3 cellular contexts compared by ENCODE assay signal in the genomic region with DNA sequence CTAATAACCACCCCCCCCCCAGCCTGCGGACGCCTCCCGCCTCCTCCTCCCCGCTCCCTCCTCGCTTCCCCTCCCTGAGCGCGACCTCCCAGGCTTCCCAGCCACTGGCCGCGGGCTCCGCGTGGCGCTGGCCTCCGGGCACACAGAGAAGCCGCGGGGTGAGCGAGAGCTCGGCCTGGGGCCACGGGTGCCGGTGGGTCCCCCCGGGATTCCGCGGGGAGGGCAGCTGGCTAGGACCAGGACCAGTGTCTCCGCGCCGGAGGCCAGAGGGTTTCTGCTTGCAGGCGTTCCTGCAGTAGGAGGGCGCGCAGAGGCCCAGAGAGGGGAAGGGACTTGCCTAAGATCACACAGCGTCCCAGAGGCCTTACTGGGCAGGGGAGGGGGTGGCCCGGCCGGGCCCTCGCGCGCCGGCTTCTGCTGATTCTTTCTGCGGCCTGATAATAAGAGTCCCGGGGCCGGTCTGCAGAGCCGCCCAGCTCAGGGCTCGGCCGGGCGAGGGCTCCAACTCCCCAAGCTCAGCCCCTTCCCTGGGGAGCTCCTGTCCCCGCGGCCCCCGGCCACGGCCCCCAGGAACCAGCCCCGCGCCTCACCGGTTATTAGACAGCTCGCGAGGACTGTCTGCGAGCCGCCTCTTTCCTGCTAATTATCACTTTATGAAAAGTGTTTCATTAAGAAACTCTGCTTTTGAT.
TF ChIP-seq lines count a peak whose summit lies in the region.

No MANE protein-coding gene starts in this region.

TF ChIP-seq in SK-N-SH, 30 proteins besides CTCF, POLR2A, EP300 and RAD21:
- TF ChIP-seq, protein P1, sequence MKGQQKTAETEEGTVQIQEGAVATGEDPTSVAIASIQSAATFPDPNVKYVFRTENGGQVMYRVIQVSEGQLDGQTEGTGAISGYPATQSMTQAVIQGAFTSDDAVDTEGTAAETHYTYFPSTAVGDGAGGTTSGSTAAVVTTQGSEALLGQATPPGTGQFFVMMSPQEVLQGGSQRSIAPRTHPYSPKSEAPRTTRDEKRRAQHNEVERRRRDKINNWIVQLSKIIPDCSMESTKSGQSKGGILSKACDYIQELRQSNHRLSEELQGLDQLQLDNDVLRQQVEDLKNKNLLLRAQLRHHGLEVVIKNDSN (IDR thresholded peaks at IDR 0.05; ENCODE audit: borderline replicate concordance, low read depth): no peak
- TF ChIP-seq EZH2phosphoT487 (IDR thresholded peaks at IDR 0.05; ENCODE audit: borderline replicate concordance, low read depth): peak; percentile 90
TF ChIP-seq in SK-N-SH: peak in this region for 1.

TF ChIP-seq in SK-N-SH treated with all-trans-retinoic acid at 6 μM for 48 hours, 23 proteins besides CTCF, POLR2A, EP300 and RAD21:
- no peak for TF ChIP-seq ISL1 (CRISPR knock-in tag; IDR thresholded peaks at IDR 0.05)
- no peak for TF ChIP-seq ESRRG (CRISPR knock-in tag; IDR thresholded peaks at IDR 0.05)
- TF ChIP-seq PPARA (CRISPR knock-in tag; IDR thresholded peaks at IDR 0.05; ENCODE audit: borderline replicate concordance): no peak
- TF ChIP-seq, protein P2, sequence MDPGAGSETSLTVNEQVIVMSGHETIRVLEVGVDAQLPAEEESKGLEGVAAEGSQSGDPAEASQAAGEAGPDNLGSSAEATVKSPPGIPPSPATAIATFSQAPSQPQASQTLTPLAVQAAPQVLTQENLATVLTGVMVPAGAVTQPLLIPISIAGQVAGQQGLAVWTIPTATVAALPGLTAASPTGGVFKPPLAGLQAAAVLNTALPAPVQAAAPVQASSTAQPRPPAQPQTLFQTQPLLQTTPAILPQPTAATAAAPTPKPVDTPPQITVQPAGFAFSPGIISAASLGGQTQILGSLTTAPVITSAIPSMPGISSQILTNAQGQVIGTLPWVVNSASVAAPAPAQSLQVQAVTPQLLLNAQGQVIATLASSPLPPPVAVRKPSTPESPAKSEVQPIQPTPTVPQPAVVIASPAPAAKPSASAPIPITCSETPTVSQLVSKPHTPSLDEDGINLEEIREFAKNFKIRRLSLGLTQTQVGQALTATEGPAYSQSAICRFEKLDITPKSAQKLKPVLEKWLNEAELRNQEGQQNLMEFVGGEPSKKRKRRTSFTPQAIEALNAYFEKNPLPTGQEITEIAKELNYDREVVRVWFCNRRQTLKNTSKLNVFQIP (CRISPR knock-in tag; IDR thresholded peaks at IDR 0.05; ENCODE audit: borderline replicate concordance, low read depth): no peak
- no peak for TF ChIP-seq TOX (CRISPR knock-in tag; IDR thresholded peaks at IDR 0.05; ENCODE audit: borderline replicate concordance)
- TF ChIP-seq ARNTL (CRISPR knock-in tag; IDR thresholded peaks at IDR 0.05; ENCODE audit: borderline replicate concordance, low read depth): no peak
- TF ChIP-seq ZC3H10 (CRISPR knock-in tag; IDR thresholded peaks at IDR 0.05): no peak
- no peak for TF ChIP-seq TCF4 (CRISPR knock-in tag; IDR thresholded peaks at IDR 0.05; ENCODE audit: borderline replicate concordance)
- TF ChIP-seq ZFP30 (CRISPR knock-in tag; IDR thresholded peaks at IDR 0.05): no peak
- TF ChIP-seq RARB (CRISPR knock-in tag; IDR thresholded peaks at IDR 0.05): no peak
- no peak for TF ChIP-seq ZNF565 (CRISPR knock-in tag; conservative IDR thresholded peaks at IDR 0.05; ENCODE audit: low read depth)
- no peak for TF ChIP-seq ZFP3 (CRISPR knock-in tag; IDR thresholded peaks at IDR 0.05)
- no peak for TF ChIP-seq ZNF8 (CRISPR knock-in tag; IDR thresholded peaks at IDR 0.05)
- no peak for TF ChIP-seq CSDC2 (CRISPR knock-in tag; IDR thresholded peaks at IDR 0.05)
- TF ChIP-seq OSR1 (CRISPR knock-in tag; IDR thresholded peaks at IDR 0.05): no peak
- TF ChIP-seq, protein P3, sequence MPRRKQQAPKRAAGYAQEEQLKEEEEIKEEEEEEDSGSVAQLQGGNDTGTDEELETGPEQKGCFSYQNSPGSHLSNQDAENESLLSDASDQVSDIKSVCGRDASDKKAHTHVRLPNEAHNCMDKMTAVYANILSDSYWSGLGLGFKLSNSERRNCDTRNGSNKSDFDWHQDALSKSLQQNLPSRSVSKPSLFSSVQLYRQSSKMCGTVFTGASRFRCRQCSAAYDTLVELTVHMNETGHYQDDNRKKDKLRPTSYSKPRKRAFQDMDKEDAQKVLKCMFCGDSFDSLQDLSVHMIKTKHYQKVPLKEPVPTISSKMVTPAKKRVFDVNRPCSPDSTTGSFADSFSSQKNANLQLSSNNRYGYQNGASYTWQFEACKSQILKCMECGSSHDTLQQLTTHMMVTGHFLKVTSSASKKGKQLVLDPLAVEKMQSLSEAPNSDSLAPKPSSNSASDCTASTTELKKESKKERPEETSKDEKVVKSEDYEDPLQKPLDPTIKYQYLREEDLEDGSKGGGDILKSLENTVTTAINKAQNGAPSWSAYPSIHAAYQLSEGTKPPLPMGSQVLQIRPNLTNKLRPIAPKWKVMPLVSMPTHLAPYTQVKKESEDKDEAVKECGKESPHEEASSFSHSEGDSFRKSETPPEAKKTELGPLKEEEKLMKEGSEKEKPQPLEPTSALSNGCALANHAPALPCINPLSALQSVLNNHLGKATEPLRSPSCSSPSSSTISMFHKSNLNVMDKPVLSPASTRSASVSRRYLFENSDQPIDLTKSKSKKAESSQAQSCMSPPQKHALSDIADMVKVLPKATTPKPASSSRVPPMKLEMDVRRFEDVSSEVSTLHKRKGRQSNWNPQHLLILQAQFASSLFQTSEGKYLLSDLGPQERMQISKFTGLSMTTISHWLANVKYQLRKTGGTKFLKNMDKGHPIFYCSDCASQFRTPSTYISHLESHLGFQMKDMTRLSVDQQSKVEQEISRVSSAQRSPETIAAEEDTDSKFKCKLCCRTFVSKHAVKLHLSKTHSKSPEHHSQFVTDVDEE (CRISPR knock-in tag; IDR thresholded peaks at IDR 0.05): no peak
- TF ChIP-seq ZNF70 (CRISPR knock-in tag; IDR thresholded peaks at IDR 0.05): no peak

TF ChIP-seq in GM23338, 12 proteins besides CTCF, POLR2A, EP300 and RAD21:
- TF ChIP-seq CREB1 (CRISPR knock-in tag; IDR thresholded peaks at IDR 0.05; ENCODE audit: low read depth) (no peak), EZH2phosphoT487 (IDR thresholded peaks at IDR 0.05; ENCODE audit: unreplicated experiment) (peak; percentile 76), EZH2 (IDR thresholded peaks at IDR 0.05; ENCODE audit: low read depth, unreplicated experiment) (peak; percentile 30)
